Comparison of ENCODE assay signal across 8 cellular contexts in the genomic region with DNA sequence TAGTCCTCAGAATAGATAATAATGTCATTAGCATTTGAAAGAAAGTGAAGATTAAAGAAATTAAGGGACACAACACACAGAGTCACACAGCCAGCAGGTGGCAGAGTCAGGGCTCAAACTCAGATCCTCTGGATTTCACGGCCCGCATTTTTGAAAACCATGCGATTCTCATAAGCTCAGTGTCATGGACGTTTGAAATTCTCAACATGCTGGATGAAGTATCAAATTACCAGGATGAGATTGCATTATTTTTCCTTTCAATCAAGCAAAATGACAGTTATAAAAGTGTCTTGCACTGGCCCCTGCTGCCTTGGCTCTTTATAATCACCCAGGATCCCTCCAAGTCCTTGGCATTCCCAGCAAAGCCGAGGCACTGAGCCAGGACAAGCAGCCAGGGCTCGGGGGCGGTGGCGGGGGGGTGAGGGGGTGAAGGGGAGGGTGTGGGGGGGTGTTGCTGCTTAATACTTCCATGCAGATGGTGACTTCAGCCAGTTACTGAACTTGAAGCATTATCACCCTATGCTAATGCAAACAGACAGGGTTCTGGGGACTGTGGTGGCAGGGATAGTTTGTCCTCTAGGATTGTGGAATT. TPM values are rescaled to one million over a fixed set of nuclear protein-coding genes. Genes with fewer than 3 reads are reported as not detected.
DNase-seq lines count a peak whose midpoint lies in the region; ATAC-seq and TF ChIP-seq lines count a peak whose summit lies in the region.

No MANE protein-coding gene starts in this region.

- H3K36me3 ChIP-seq in Caco-2 (ENCODE audit: control insufficient read depth, insufficient read depth, low read length), result no peaks in the 10 kb centered on the region
- no peaks in the 10 kb centered on the region for H3K36me3 ChIP-seq in SU-DHL-6 (ENCODE audit: low read length)
- H3K36me3 ChIP-seq in sigmoid colon, result no peaks in the 10 kb centered on the region

- POLR2A ChIA-PET in Caco-2 (lab: Charles Lee), result no interaction called here

- 12 to 26% methylated on average over 8 of the region's 8 CpGs for WGBS in sigmoid colon, 2 donors

- CTCF ChIA-PET in Caco-2 (lab: Charles Lee), result interaction anchor here (0.6 to 1.0 kb wide), 6 partner anchors 23 to 215 kb away, joined by 3 to 7 read pairs (median 4); a partner anchor contains a TSS

- no peaks in the 10 kb centered on the region for H3K4me1 Mint-ChIP-seq in Caco-2 (ENCODE audit: low read depth, unreplicated experiment)
- H3K4me1 Mint-ChIP-seq in activated naive CD8-positive, alpha-beta T cell treated with anti-CD3 and anti-CD28 coated beads, Interleukin-2, amount 50 U/mL, for 24 hours, result peaks cover 7% of the 10 kb centered on the region

- H3K27ac ChIP-seq in SU-DHL-6 (ENCODE audit: low read depth, low read length), result no peak overlapping the region
- H3K27ac ChIP-seq in sigmoid colon, result peak overlapping the region; percentile 42 to 66 (median 55)

- no peak for TF ChIP-seq POLR2A in sigmoid colon (IDR thresholded peaks at IDR 0.05)

- H3K4me3 ChIP-seq in Caco-2 (ENCODE audit: low read depth, low read length) (no peak overlapping the region), SU-DHL-6 (ENCODE audit: insufficient read depth, low read length, poor library complexity, severe bottlenecking) (no peak overlapping the region), sigmoid colon (peak overlapping the region in 1 of 4 donors; percentile 20)

- no peaks in the 10 kb centered on the region for H3K27me3 Mint-ChIP-seq in Caco-2 (ENCODE audit: insufficient read depth, unreplicated experiment)
- no peaks in the 10 kb centered on the region for H3K27me3 Mint-ChIP-seq in activated naive CD8-positive, alpha-beta T cell treated with anti-CD3 and anti-CD28 coated beads, Interleukin-2, amount 50 U/mL, for 24 hours

- TF ChIP-seq RAD21 in Ishikawa (IDR thresholded peaks at IDR 0.05; ENCODE audit: low read depth), result peak; percentile 54

- no peaks in the 10 kb centered on the region for H3K9me3 Mint-ChIP-seq in Caco-2 (ENCODE audit: unreplicated experiment)
- no peaks in the 10 kb centered on the region for H3K9me3 Mint-ChIP-seq in activated naive CD8-positive, alpha-beta T cell treated with anti-CD3 and anti-CD28 coated beads, Interleukin-2, amount 50 U/mL, for 24 hours

- TF ChIP-seq CTCF in Caco-2 (IDR thresholded peaks at IDR 0.05; ENCODE audit: insufficient read depth in 1 of 2, low read depth in 1 of 2, low read length in 1 of 2, severe bottlenecking in 1 of 2, unreplicated experiment in 1 of 2) (peak; percentile 11 to 54), SU-DHL-6 (IDR thresholded peaks at IDR 0.05; ENCODE audit: insufficient read depth, low read length, poor library complexity, severe bottlenecking) (peak; percentile 54), sigmoid colon (IDR thresholded peaks at IDR 0.05) (peak; percentile 46 to 62 (median 60))

- no peak overlapping the region for H3K4me3 Mint-ChIP-seq in Caco-2 (ENCODE audit: unreplicated experiment)
- no peak overlapping the region for H3K4me3 Mint-ChIP-seq in activated naive CD8-positive, alpha-beta T cell treated with anti-CD3 and anti-CD28 coated beads, Interleukin-2, amount 50 U/mL, for 24 hours

- H3K79me2 ChIP-seq in SU-DHL-6 (ENCODE audit: insufficient read depth, low read length), result no peaks in the 10 kb centered on the region

- BruUV-seq in Caco-2 (replicated peaks; lab: Mats Ljungman, UMichigan), result no TSS peak

- H3K9me2 ChIP-seq in SU-DHL-6 (replicated peaks; ENCODE audit: insufficient read depth, low read length), result no peaks in the 10 kb centered on the region

- no peak for TF ChIP-seq EP300 in Ishikawa (IDR thresholded peaks at IDR 0.05; ENCODE audit: borderline replicate concordance)
- TF ChIP-seq EP300 in sigmoid colon (IDR thresholded peaks at IDR 0.05), result no peak

- H4K20me1 ChIP-seq in SU-DHL-6 (ENCODE audit: low read depth, low read length), result no peaks in the 10 kb centered on the region

- H3K27me3 ChIP-seq in Caco-2 (replicated peaks; ENCODE audit: control insufficient read depth, insufficient read depth, low read length) (no peaks in the 10 kb centered on the region), SU-DHL-6 (ENCODE audit: low read length) (no peaks in the 10 kb centered on the region), sigmoid colon (no peaks in the 10 kb centered on the region)

- H3K4me1 ChIP-seq in Caco-2 (no peaks in the 10 kb centered on the region), sigmoid colon (peaks cover 0 to 12% (median 11%) of the 10 kb centered on the region in 4 donors)

- H3F3A ChIP-seq in SU-DHL-6 (ENCODE audit: insufficient read depth), result no peaks in the 10 kb centered on the region

- ATAC-seq in activated naive CD8-positive, alpha-beta T cell treated with anti-CD3 and anti-CD28 coated beads, Interleukin-2, amount 50 U/mL, for 24 hours, result peak; percentile 86
- ATAC-seq in left cardiac atrium (peak; percentile 89 to 93), HG03520 (IDR thresholded peaks at IDR 0.05; ENCODE audit: unreplicated experiment) (no peak)

- no peak overlapping the region for H2AFZ ChIP-seq in SU-DHL-6 (ENCODE audit: low read depth, low read length, severe bottlenecking)

- no peaks in the 10 kb centered on the region for H3K9me3 ChIP-seq in Caco-2
- no peaks in the 10 kb centered on the region for H3K9me3 ChIP-seq in SU-DHL-6 (ENCODE audit: insufficient read depth, low read length)
- no peaks in the 10 kb centered on the region for H3K9me3 ChIP-seq in sigmoid colon

- no peak overlapping the region for H3K27ac Mint-ChIP-seq in Caco-2 (ENCODE audit: unreplicated experiment)
- peak overlapping the region; percentile 70 for H3K27ac Mint-ChIP-seq in activated naive CD8-positive, alpha-beta T cell treated with anti-CD3 and anti-CD28 coated beads, Interleukin-2, amount 50 U/mL, for 24 hours

- peak in 1 of 2 experiments; percentile 34 for DNase-seq in Caco-2
- peak; percentile 64 for DNase-seq in activated naive CD8-positive, alpha-beta T cell treated with anti-CD3 and anti-CD28 coated beads, Interleukin-2, amount 50 U/mL, for 24 hours
- peak; percentile 75 for DNase-seq in left cardiac atrium
- peak; percentile 83 for DNase-seq in sigmoid colon
- DNase-seq in mesenteric fat pad (ENCODE audit: low spot score), result no peak

- intact Hi-C loops in Caco-2 (cut with micrococcal nuclease; ENCODE audit: unreplicated experiment) (no loop called here), left cardiac atrium (cut with DNase I) (loop anchor here in 1 of 2 donors (5.0 to 10.0 kb wide), 3 partner anchors 125 to 277 kb away; a partner anchor contains a TSS), sigmoid colon (cut with DNase I) (loop anchor here (5.0 kb wide), 2 partner anchors 125 to 765 kb away; no protein-coding TSS in a partner anchor)

- no peak overlapping the region for H3K9ac ChIP-seq in SU-DHL-6 (ENCODE audit: low read length)

- no peaks in the 10 kb centered on the region for H3K36me3 Mint-ChIP-seq in Caco-2 (ENCODE audit: insufficient read depth, unreplicated experiment)
- H3K36me3 Mint-ChIP-seq in activated naive CD8-positive, alpha-beta T cell treated with anti-CD3 and anti-CD28 coated beads, Interleukin-2, amount 50 U/mL, for 24 hours (ENCODE audit: low read depth), result no peaks in the 10 kb centered on the region

- H3K4me2 ChIP-seq in SU-DHL-6 (ENCODE audit: low read depth, low read length, poor library complexity, severe bottlenecking), result no peak overlapping the region

TF ChIP-seq in Ishikawa, 13 proteins besides CTCF, POLR2A, EP300 and RAD21 (continues in another document):
- no peak for TF ChIP-seq TAF1 (IDR thresholded peaks at IDR 0.05; ENCODE audit: low read depth)
- TF ChIP-seq YY1 (IDR thresholded peaks at IDR 0.05; ENCODE audit: low read depth), result 0 out of 2 replicates have a peak, but pooled peaks have one; percentile 13
- TF ChIP-seq ZBTB7A (IDR thresholded peaks at IDR 0.05; ENCODE audit: low read depth), result no peak
- TF ChIP-seq, protein P1, sequence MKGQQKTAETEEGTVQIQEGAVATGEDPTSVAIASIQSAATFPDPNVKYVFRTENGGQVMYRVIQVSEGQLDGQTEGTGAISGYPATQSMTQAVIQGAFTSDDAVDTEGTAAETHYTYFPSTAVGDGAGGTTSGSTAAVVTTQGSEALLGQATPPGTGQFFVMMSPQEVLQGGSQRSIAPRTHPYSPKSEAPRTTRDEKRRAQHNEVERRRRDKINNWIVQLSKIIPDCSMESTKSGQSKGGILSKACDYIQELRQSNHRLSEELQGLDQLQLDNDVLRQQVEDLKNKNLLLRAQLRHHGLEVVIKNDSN (IDR thresholded peaks at IDR 0.05), result no peak

RNA-seq across cellular contexts. Expression of a gene that starts 6.6 kb away (rescaled TPM):
- total RNA-seq in Caco-2 (2022), result not detected in 2 replicates
- 10 to 100 TPM; 50.0 to 74.3 TPM for total RNA-seq in left cardiac atrium
- total RNA-seq in sigmoid colon, result 100 to 1,000 TPM in 1 of 4 donors, 10 to 100 TPM in 3; 63.4 to 112 (median 86.3) TPM
- 10 to 100 TPM in 2 of 3 donors, 1 to 10 TPM in 1; 3.7 to 26.4 (median 12.6) TPM for polyA plus RNA-seq in sigmoid colon
- total RNA-seq in mesenteric fat pad, result 60.7 TPM

RNA-seq across cellular contexts. Expression of a gene that starts 32.2 kb away (rescaled TPM):
- total RNA-seq in Caco-2 (2022) (3.7 and 4.6 TPM in 2 replicates), left cardiac atrium (1 to 10 TPM; 5.5 to 8.3 TPM), sigmoid colon (10 to 100 TPM in 3 of 4 donors, 1 to 10 TPM in 1; 8.9 to 13.9 (median 11.3) TPM), mesenteric fat pad (14.4 TPM)
- polyA plus RNA-seq in sigmoid colon, result 1 to 10 TPM; 1.8 to 3.7 (median 3.0) TPM

RNA-seq across cellular contexts. Expression of a gene that starts 49.6 kb away (rescaled TPM):
- total RNA-seq in Caco-2 (2022), result 7.5 and 8.3 TPM in 2 replicates
- total RNA-seq in left cardiac atrium, result 1 to 10 TPM; 8.6 to 9.5 TPM
- 10 to 100 TPM in 3 of 4 donors, 1 to 10 TPM in 1; 3.6 to 24.3 (median 11.5) TPM for total RNA-seq in sigmoid colon
- 1 to 10 TPM; 2.0 to 7.2 (median 2.5) TPM for polyA plus RNA-seq in sigmoid colon
- total RNA-seq in mesenteric fat pad, result 15.2 TPM

Comparison
In these comparisons a context has a peak if more than half of its experiments do, and no peak if none do; other contexts are left out.
1. RNA of a gene that starts 6.6 kb away (total RNA-seq): 63.4 to 112 TPM in sigmoid colon, 50.0 to 74.3 TPM in left cardiac atrium and 60.7 TPM in mesenteric fat pad (single experiment); not detected in Caco-2; every median in the first group is over 10 times any median in the second.
2. Peak in every context shown above with its lines, with median percentiles within 50 percentile points of each other: CTCF ChIP-seq.